In the genomic region with DNA sequence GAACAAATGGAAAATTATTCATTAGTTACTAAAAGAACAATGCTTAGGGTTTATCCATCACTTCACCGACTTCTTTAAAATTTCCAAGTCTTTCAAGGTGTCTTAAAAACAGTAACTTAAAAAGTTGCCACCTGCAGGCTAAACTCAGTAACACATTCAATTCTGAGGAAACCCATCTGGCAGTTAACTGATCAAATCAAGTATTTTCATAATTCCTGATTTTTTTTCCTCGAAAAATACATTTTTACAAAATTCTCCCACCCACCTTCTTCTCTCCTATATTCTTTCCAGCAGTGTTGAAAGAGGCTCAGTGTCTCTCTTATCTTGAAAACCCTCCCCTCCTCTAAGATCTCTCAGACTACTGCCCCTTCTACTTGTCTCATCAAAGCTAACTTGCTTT, we compare ENCODE assay signal across 8 cellular contexts. TPM values are rescaled to one million over a fixed set of nuclear protein-coding genes. Genes with fewer than 3 reads are reported as not detected.
DNase-seq lines count a peak whose midpoint lies in the region; ATAC-seq and TF ChIP-seq lines count a peak whose summit lies in the region.

No MANE protein-coding gene starts in this region.

- in situ Hi-C loops in GM13976 (cut with MboI; ENCODE audit: low sequenced_read_pairs, unreplicated experiment), result no loop called here

- no peak overlapping the region for H3K27ac ChIP-seq in VCaP

- DNase-seq in AG09309 (ENCODE audit: low read depth) (no peak), GM13976 (ENCODE audit: low spot score) (no peak), kidney epithelial cell (ENCODE audit: low read depth) (no peak), NCI-H1694 (lab: John Stamatoyannopoulos, UW) (no peak)
- DNase-seq in activated naive CD4-positive, alpha-beta T cell (lab: John Stamatoyannopoulos, UW), result no peak

- TF ChIP-seq CTCF in AG09309 (IDR thresholded peaks at IDR 0.05; ENCODE audit: control insufficient read depth, insufficient read depth, low read depth, low read length, missing control alignments) (peak; percentile 46), GM13976 (IDR thresholded peaks at IDR 0.05; ENCODE audit: borderline replicate concordance, control extremely low read depth, extremely low read depth, insufficient read depth, missing control alignments) (peak; percentile 10), VCaP (conservative IDR thresholded peaks at IDR 0.05) (peak; percentile 62), kidney epithelial cell (IDR thresholded peaks at IDR 0.05; ENCODE audit: insufficient read depth, low read length, poor library complexity, severe bottlenecking) (peak; percentile 42)

- ATAC-seq in HG02885 (IDR thresholded peaks at IDR 0.05; ENCODE audit: poor library complexity, unreplicated experiment) (no peak), GM21528 (IDR thresholded peaks at IDR 0.05; ENCODE audit: low FRiP score, unreplicated experiment) (no peak)

- H3K36me3 ChIP-seq in kidney epithelial cell (ENCODE audit: control insufficient read depth, insufficient read depth, low read length), result peaks cover 1% of the 10 kb centered on the region

- H3K4me3 ChIP-seq in AG09309 (ENCODE audit: control insufficient read depth, low read depth, low read length) (no peak overlapping the region), kidney epithelial cell (ENCODE audit: low read depth, low read length) (no peak overlapping the region)

- no peaks in the 10 kb centered on the region for H3K27me3 ChIP-seq in kidney epithelial cell (ENCODE audit: control insufficient read depth, insufficient read depth, low read length)

RNA-seq across cellular contexts. Expression of gene PARN, which starts 29.9 kb away (rescaled TPM):
- total RNA-seq in kidney epithelial cell, result 25.5 and 28.0 TPM in 2 replicates

RNA-seq across cellular contexts. Expression of gene BFAR, which starts 32.6 kb away (rescaled TPM):
- 102 and 111 TPM in 2 replicates for total RNA-seq in kidney epithelial cell

Comparison
In these comparisons a context has a peak if more than half of its experiments do, and no peak if none do; other contexts are left out.
1. CTCF ChIP-seq: peak in every context shown above with its lines; median percentile 62 in VCaP; 46 in AG09309; 42 in kidney epithelial cell; 10 in GM13976.